In the genomic region with DNA sequence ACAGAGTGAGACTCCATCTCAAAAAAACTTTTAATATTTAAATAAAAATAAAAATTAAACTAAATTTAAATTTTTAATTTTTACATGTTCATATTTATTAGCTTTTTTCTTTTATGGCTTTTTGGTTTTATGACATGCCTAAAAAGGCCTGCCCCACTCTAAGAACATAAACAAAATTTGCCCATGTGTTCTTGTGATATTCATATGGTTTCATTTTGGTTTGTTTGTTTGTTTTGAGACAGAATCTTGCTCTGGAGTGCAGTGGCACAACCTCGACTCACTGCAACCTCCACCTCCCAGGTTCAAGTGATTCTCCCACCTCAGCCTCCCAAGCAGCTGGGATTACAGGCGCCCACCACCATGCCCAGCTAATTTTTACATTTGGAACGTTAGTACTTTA, we compare ENCODE assay signal across 21 cellular contexts. TPM values are rescaled to one million over a fixed set of nuclear protein-coding genes. Genes with fewer than 3 reads are reported as not detected.
DNase-seq lines count a peak whose midpoint lies in the region; ATAC-seq, FAIRE-seq and TF ChIP-seq lines count a peak whose summit lies in the region.
"Had no signal": no experiment of that assay in that cellular context is flagged by ENCODE, and none has a peak within 500 bp of the region (broad histone marks: within the 10 kb centered on the region; RNA-seq: fewer than 3 reads in every experiment).

No MANE protein-coding gene starts in this region.

- TF ChIP-seq POLR2A in HepG2 (IDR thresholded peaks at IDR 0.05; ENCODE audit: insufficient read depth in 1 of 2, low read depth in 2 of 2, low read length in 2 of 2) (no peak), right lobe of liver (IDR thresholded peaks at IDR 0.05) (no peak)

- WGBS in HepG2 (ENCODE audit: low lambda C conversion rate) = 94% methylated on average over 3 of the region's 3 CpGs
- 83% methylated on average over 3 of the region's 3 CpGs for WGBS in right lobe of liver (ENCODE audit: insufficient coverage, low coverage, low lambda C conversion rate, missing lambda C conversion rate)

- intact Hi-C loops in HepG2 (cut with micrococcal nuclease; ENCODE audit: unreplicated experiment) = no loop called here
- intact Hi-C loops in right lobe of liver (cut with DNase I) = no loop called here

- H3K4me1 ChIP-seq in HepG2 (ENCODE audit: insufficient read depth, low read length) (peaks cover 51% of the 10 kb centered on the region), right lobe of liver (peaks cover 0 to 24% (median 14%) of the 10 kb centered on the region in 4 donors), neutrophil (ENCODE audit: control insufficient read depth in 1 of 2, insufficient read depth in 1 of 2, low read depth in 1 of 2, low read length in 1 of 2) (peaks cover 57 to 62% of the 10 kb centered on the region in 2 experiments)

- no peaks in the 10 kb centered on the region for H3K79me2 ChIP-seq in HepG2 (ENCODE audit: insufficient read depth, low read length)

- in situ Hi-C loops in HepG2 (cut with HindIII; ENCODE audit: extremely low pct_ligation_motif_present, low pct_unique_long_range_greater_than_20kb) = no loop called here
- in situ Hi-C loops in brain microvascular endothelial cell (cut with HindIII; ENCODE audit: low pct_ligation_motif_present, low sequenced_read_pairs) = no loop called here

- no peak for FAIRE-seq in HepG2 (lab: Jason Lieb, UNC)

- no peak for DNase-seq in HepG2 (ENCODE audit: low spot score)
- DNase-seq in right lobe of liver = no peak
- no peak for DNase-seq in brain microvascular endothelial cell
- DNase-seq in NCI-H146 (lab: John Stamatoyannopoulos, UW) = no peak
- no peak for DNase-seq in NCI-H526 (lab: John Stamatoyannopoulos, UW)
- no peak for DNase-seq in ureter (ENCODE audit: low spot score)
- DNase-seq: activated CD4-positive, alpha-beta T cell treated with anti-CD3 and anti-CD28 coated beads for 36 hours; caudate nucleus; CD8-positive, alpha-beta T cell; DMS79; esophagus squamous epithelium; head of caudate nucleus; immature natural killer cell; KG1; NCI-H2029; RPMI8226; stimulated activated CD4-positive, alpha-beta T cell treated with anti-CD3 and anti-CD28 coated beads, Interleukin-4, amount 100 ng/mL, for 1 hour had no signal

- CTCF ChIA-PET in HepG2 (lab: Yijun Ruan, JAX; ENCODE audit: low intra/inter-chr PET ratio, low total read pairs) = no interaction called here

- no peak overlapping the region for H3K4me2 ChIP-seq in HepG2 (ENCODE audit: low read depth, low read length)

- H4K20me1 ChIP-seq in HepG2 (ENCODE audit: insufficient read depth, low read length) = no peaks in the 10 kb centered on the region

- POLR2A ChIA-PET in HepG2 (lab: Yijun Ruan, JAX) = no interaction called here

- TF ChIP-seq EP300 in HepG2 (IDR thresholded peaks at IDR 0.05; ENCODE audit: low read depth in 2 of 2, low read length in 2 of 2) = no peak
- no peak for TF ChIP-seq EP300 in HepG2 (CRISPR knock-in tag; IDR thresholded peaks at IDR 0.05; ENCODE audit: borderline replicate concordance)

- H3K9me3 ChIP-seq in HepG2 (ENCODE audit: low read length) (no peaks in the 10 kb centered on the region), right lobe of liver (no peaks in the 10 kb centered on the region), neutrophil (no peaks in the 10 kb centered on the region)
- H3K9me3 ChIP-seq: esophagus squamous epithelium had no signal

- no peak overlapping the region for H3K27ac ChIP-seq in HepG2 (ENCODE audit: extremely low read length, insufficient read depth, low read length)
- no peak overlapping the region for H3K27ac ChIP-seq in right lobe of liver
- peak overlapping the region; percentile 94 for H3K27ac ChIP-seq in brain microvascular endothelial cell
- peak overlapping the region; percentile 96 for H3K27ac ChIP-seq in neutrophil

- H3K36me3 ChIP-seq in HepG2 (replicated peaks in 1 of 2; ENCODE audit: control insufficient read depth in 1 of 2, insufficient read depth in 2 of 2, low read length in 2 of 2) = no peaks in the 10 kb centered on the region
- no peaks in the 10 kb centered on the region for H3K36me3 ChIP-seq in right lobe of liver
- no peaks in the 10 kb centered on the region for H3K36me3 ChIP-seq in brain microvascular endothelial cell (replicated peaks)
- H3K36me3 ChIP-seq in neutrophil = no peaks in the 10 kb centered on the region
- H3K36me3 ChIP-seq: esophagus squamous epithelium had no signal

- no TSS peak for BruUV-seq in HepG2 (replicated peaks; lab: Mats Ljungman, UMichigan)

- H3K27me3 ChIP-seq in HepG2 (ENCODE audit: control insufficient read depth in 1 of 2, insufficient read depth in 2 of 2, low read length in 2 of 2) (no peaks in the 10 kb centered on the region), right lobe of liver (no peaks in the 10 kb centered on the region), brain microvascular endothelial cell (replicated peaks) (no peaks in the 10 kb centered on the region), neutrophil (no peaks in the 10 kb centered on the region)
- H3K27me3 ChIP-seq: esophagus squamous epithelium had no signal

- TF ChIP-seq RAD21 in HepG2 (CRISPR knock-in tag; IDR thresholded peaks at IDR 0.05) = no peak

- no peak overlapping the region for H3K4me3 ChIP-seq in HepG2 (replicated peaks in 1 of 3; ENCODE audit: insufficient read depth in 1 of 3, low read depth in 2 of 3, low read length in 3 of 3)
- no peak overlapping the region for H3K4me3 ChIP-seq in right lobe of liver
- no peak overlapping the region for H3K4me3 ChIP-seq in brain microvascular endothelial cell (ENCODE audit: low read depth, low read length)
- H3K4me3 ChIP-seq in neutrophil (ENCODE audit: low read depth in 1 of 2, low read length in 1 of 2) = no peak overlapping the region
- H3K4me3 ChIP-seq: esophagus squamous epithelium, lung had no signal

- H2AFZ ChIP-seq in HepG2 (ENCODE audit: low read length) = no peak overlapping the region

- ATAC-seq in HepG2 (no peak), right lobe of liver (no peak), GM21381 (IDR thresholded peaks at IDR 0.05; ENCODE audit: unreplicated experiment) (no peak)
- ATAC-seq: activated CD4-positive, alpha-beta T cell treated with anti-CD3 and anti-CD28 coated beads for 36 hours; CD8-positive, alpha-beta T cell had no signal

- H3K9ac ChIP-seq in HepG2 (ENCODE audit: insufficient read depth, low read depth, low read length) = no peak overlapping the region

- no peak for TF ChIP-seq CTCF in HepG2 (CRISPR knock-in tag; IDR thresholded peaks at IDR 0.05)
- no peak for TF ChIP-seq CTCF in right lobe of liver (IDR thresholded peaks at IDR 0.05)
- TF ChIP-seq CTCF in brain microvascular endothelial cell (IDR thresholded peaks at IDR 0.05; ENCODE audit: low read depth, low read length, missing control alignments) = no peak
- TF ChIP-seq CTCF in neutrophil (IDR thresholded peaks at IDR 0.05) = no peak

RNA-seq across cellular contexts. Expression of gene SUSD2, which starts 27.7 kb away (rescaled TPM):
- total RNA-seq in HepG2 (2016; rRNA removed; fragmentation: Illumina TruSeq; extraction: Trizol) (0.94 and 2.1 TPM in 2 replicates), right lobe of liver (1 to 10 TPM in 4 of 6 experiments, under 1 TPM in 2; 0.61 to 6.8 (median 2.0) TPM), ureter (8.3 TPM)
- total RNA-seq in HepG2 (2016; cell fraction: cytosol; rRNA removed; fragmentation: Illumina TruSeq; extraction: Trizol; ENCODE audit: low read depth) = 0.20 and 0.44 TPM in 2 replicates
- total RNA-seq in HepG2 (2016; cell fraction: insoluble cytoplasmic fraction; rRNA removed; fragmentation: Illumina TruSeq; extraction: Trizol) = 0.64 and 2.1 TPM in 2 replicates
- 0.48 and 0.49 TPM in 2 replicates for total RNA-seq in HepG2 (2016; cell fraction: membrane; rRNA removed; fragmentation: Illumina TruSeq; extraction: Trizol)
- 3.6 and 3.8 TPM in 2 replicates for total RNA-seq in HepG2 (2016; cell fraction: nucleus; rRNA removed; fragmentation: Illumina TruSeq; extraction: Trizol)
- 11.0 and 12.7 TPM in 2 replicates for polyA plus RNA-seq in HepG2 (2011; rRNA removed)
- 3.8 and 6.5 TPM in 2 replicates for polyA plus RNA-seq in HepG2 (2011; cell fraction: cytosol; rRNA removed)
- 12.4 and 16.2 TPM in 2 replicates for polyA plus RNA-seq in HepG2 (2011; cell fraction: nucleus; rRNA removed)
- 2.7 and 4.1 TPM in 2 replicates for polyA plus RNA-seq in HepG2 (2012)
- 0.27 and 0.36 TPM in 2 replicates for polyA plus RNA-seq in HepG2 (2016; cell fraction: cytosol; fragmentation: Illumina TruSeq; extraction: Trizol; ENCODE audit: low read depth)
- polyA plus RNA-seq in HepG2 (2016; cell fraction: insoluble cytoplasmic fraction; fragmentation: Illumina TruSeq; extraction: Trizol; ENCODE audit: low read depth) = 1.3 and 1.8 TPM in 2 replicates
- 0.41 and 0.74 TPM in 2 replicates for polyA plus RNA-seq in HepG2 (2016; cell fraction: membrane; fragmentation: Illumina TruSeq; extraction: Trizol; ENCODE audit: low read depth)
- 8.0 and 8.7 TPM in 2 replicates for polyA plus RNA-seq in HepG2 (2016; cell fraction: nucleus; fragmentation: Illumina TruSeq; extraction: Trizol; ENCODE audit: insufficient read depth, low read depth)
- 0.77 and 15.6 TPM in 2 replicates for polyA minus RNA-seq in HepG2 (2011; rRNA and poly(A)+ RNA removed; ENCODE audit: low replicate concordance)
- 5.4 and 6.8 TPM in 2 replicates for polyA minus RNA-seq in HepG2 (2011; cell fraction: cytosol; rRNA and poly(A)+ RNA removed)
- 4.4 and 4.6 TPM in 2 replicates for polyA minus RNA-seq in HepG2 (2011; cell fraction: nucleus; rRNA and poly(A)+ RNA removed)

RNA-seq across cellular contexts. Expression of gene GGT5, which starts 35.9 kb away (rescaled TPM):
- 0.35 and 0.69 TPM in 2 replicates for total RNA-seq in HepG2 (2016; rRNA removed; fragmentation: Illumina TruSeq; extraction: Trizol)
- total RNA-seq in HepG2 (2016; cell fraction: cytosol; rRNA removed; fragmentation: Illumina TruSeq; extraction: Trizol; ENCODE audit: low read depth) = not detected in 2 replicates
- total RNA-seq in HepG2 (2016; cell fraction: insoluble cytoplasmic fraction; rRNA removed; fragmentation: Illumina TruSeq; extraction: Trizol) = 0.15 and 0.56 TPM in 2 replicates
- total RNA-seq in HepG2 (2016; cell fraction: membrane; rRNA removed; fragmentation: Illumina TruSeq; extraction: Trizol) = 0.15 and 0.17 TPM in 2 replicates
- total RNA-seq in HepG2 (2016; cell fraction: nucleus; rRNA removed; fragmentation: Illumina TruSeq; extraction: Trizol) = 0.34 and 0.96 TPM in 2 replicates
- 2.1 and 3.1 TPM in 2 replicates for polyA plus RNA-seq in HepG2 (2011; rRNA removed)
- 2.3 and 3.5 TPM in 2 replicates for polyA plus RNA-seq in HepG2 (2011; cell fraction: cytosol; rRNA removed)
- polyA plus RNA-seq in HepG2 (2011; cell fraction: nucleus; rRNA removed) = 13.6 and 29.0 TPM in 2 replicates
- polyA plus RNA-seq in HepG2 (2012) = 0.55 and 1.0 TPM in 2 replicates
- polyA plus RNA-seq in HepG2 (2016; cell fraction: cytosol; fragmentation: Illumina TruSeq; extraction: Trizol; ENCODE audit: low read depth) = 0.11 and 0.16 TPM in 2 replicates
- polyA plus RNA-seq in HepG2 (2016; cell fraction: insoluble cytoplasmic fraction; fragmentation: Illumina TruSeq; extraction: Trizol; ENCODE audit: low read depth) = 0.19 TPM in 1 of 2 replicates, not detected in the other
- polyA plus RNA-seq in HepG2 (2016; cell fraction: membrane; fragmentation: Illumina TruSeq; extraction: Trizol; ENCODE audit: low read depth) = 0.35 TPM in 1 of 2 replicates, not detected in the other
- polyA plus RNA-seq in HepG2 (2016; cell fraction: nucleus; fragmentation: Illumina TruSeq; extraction: Trizol; ENCODE audit: insufficient read depth, low read depth) = 2.3 and 3.8 TPM in 2 replicates
- 0.42 and 7.4 TPM in 2 replicates for polyA minus RNA-seq in HepG2 (2011; rRNA and poly(A)+ RNA removed; ENCODE audit: low replicate concordance)
- 1.7 and 1.8 TPM in 2 replicates for polyA minus RNA-seq in HepG2 (2011; cell fraction: cytosol; rRNA and poly(A)+ RNA removed)
- 2.4 and 3.9 TPM in 2 replicates for polyA minus RNA-seq in HepG2 (2011; cell fraction: nucleus; rRNA and poly(A)+ RNA removed)
- total RNA-seq in right lobe of liver = 10 to 100 TPM in 5 of 6 experiments, 1 to 10 TPM in 1; 8.5 to 34.7 (median 22.0) TPM
- total RNA-seq in ureter = 58.2 TPM
- total RNA-seq: CD8-positive, alpha-beta T cell; NCI-H460 had no signal
- polyA plus RNA-seq: immature natural killer cell had no signal

Comparison
In these comparisons a context has a peak if more than half of its experiments do, and no peak if none do; other contexts are left out.
1. RNA of gene GGT5, which starts 35.9 kb away (total RNA-seq): 58.2 TPM in ureter (single experiment) and 8.5 to 34.7 TPM in right lobe of liver; 0.15 to 0.96 TPM in HepG2; every median in the first group is over 4 times any median in the second.
2. H3K27ac ChIP-seq: peak in brain microvascular endothelial cell (single experiment) and neutrophil (single experiment); none in HepG2 (single experiment) and right lobe of liver (0 of 3).